7 cellular contexts compared by ENCODE assay signal in the genomic region with DNA sequence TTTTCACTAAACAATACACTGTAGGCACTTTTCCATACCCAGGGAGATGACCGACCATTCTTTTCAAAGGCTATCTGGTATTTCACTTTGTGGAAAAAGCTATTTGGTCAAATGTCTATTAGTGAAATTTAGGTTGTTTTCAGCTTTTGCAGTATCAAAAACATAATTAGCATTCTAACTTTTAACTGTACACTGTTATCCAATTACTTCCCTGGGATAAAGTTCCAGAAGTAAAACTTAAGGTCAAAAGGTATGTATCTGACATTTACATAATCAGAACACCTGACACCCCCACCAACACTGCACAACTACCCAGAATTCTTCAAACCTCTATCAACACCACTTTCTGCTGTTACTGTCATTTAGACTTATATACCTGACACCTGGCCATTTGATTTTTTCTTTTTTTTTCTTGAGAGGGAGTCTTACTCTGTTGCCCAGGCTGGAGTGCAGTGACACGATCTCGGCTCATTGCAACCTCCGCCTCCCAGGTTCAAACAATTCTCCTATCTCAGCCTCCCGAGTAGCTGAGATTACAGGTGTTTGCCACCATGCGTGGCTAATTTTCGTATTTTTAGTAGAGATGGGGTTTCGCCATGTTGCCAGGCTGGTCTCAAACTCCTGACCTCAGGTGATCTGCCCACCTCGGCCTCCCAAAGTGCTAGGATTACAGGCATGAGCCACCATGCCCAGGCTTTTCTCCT. TPM values are rescaled to one million over a fixed set of nuclear protein-coding genes. Genes with fewer than 3 reads are reported as not detected.
A peak's percentile ranks its signal among the peaks of the same experiment; 100 is the strongest.
DNase-seq lines count a peak whose midpoint lies in the region; ATAC-seq and TF ChIP-seq lines count a peak whose summit lies in the region.
"Not testable (repeated sequence)": the region's sequence is repeated elsewhere in the genome, so short reads cannot be mapped to it uniquely, and the experiment has no call there.

No MANE protein-coding gene starts in this region.

- not testable (repeated sequence) for H3K9me3 Mint-ChIP-seq in CD8-positive, alpha-beta T cell; T-helper 1 cell treated with Interleukin-12 subunit alpha and Interleukin-12 subunit beta and Interleukin-4 antibody, amounts not matched to agents 30 μg/mL and 1 μg/mL, for 36 hours; activated CD8-positive, alpha-beta T cell treated with anti-CD3 and anti-CD28 coated beads for 36 hours; activated naive CD4-positive, alpha-beta T cell treated with anti-CD3 and anti-CD28 coated beads, Interleukin-2, amount 10 ng/mL, durations not matched to agents 7 days and 5 days; mesothelial cell of epicardium

- not testable (repeated sequence) for ATAC-seq in CD8-positive, alpha-beta T cell; activated CD8-positive, alpha-beta T cell treated with anti-CD3 and anti-CD28 coated beads for 36 hours; psoas muscle

- H3K27ac Mint-ChIP-seq in CD8-positive, alpha-beta T cell, result not testable (repeated sequence)
- peak overlapping the region; percentile 29 for H3K27ac Mint-ChIP-seq in T-helper 1 cell treated with Interleukin-12 subunit alpha and Interleukin-12 subunit beta and Interleukin-4 antibody, amounts not matched to agents 30 μg/mL and 1 μg/mL, for 36 hours
- peak overlapping the region; percentile 65 for H3K27ac Mint-ChIP-seq in activated CD8-positive, alpha-beta T cell treated with anti-CD3 and anti-CD28 coated beads for 36 hours
- H3K27ac Mint-ChIP-seq in activated naive CD4-positive, alpha-beta T cell treated with anti-CD3 and anti-CD28 coated beads, Interleukin-2, amount 10 ng/mL, durations not matched to agents 7 days and 5 days, result peak overlapping the region; percentile 82
- peak overlapping the region; percentile 30 for H3K27ac Mint-ChIP-seq in mesothelial cell of epicardium

- CTCF ChIA-PET in CD8-positive, alpha-beta T cell (lab: Charles Lee), result interaction anchor here (0.6 to 1.0 kb wide), 3 partner anchors 11 to 640 kb away, joined by 3 read pairs; no protein-coding TSS in a partner anchor
- CTCF ChIA-PET in activated CD8-positive, alpha-beta T cell treated with anti-CD3 and anti-CD28 coated beads for 36 hours (lab: Charles Lee), result interaction anchor here (0.9 to 1.7 kb wide), 5 partner anchors 10 to 184 kb away, joined by 3 to 5 read pairs (median 3); a partner anchor contains a TSS
- CTCF ChIA-PET in activated naive CD4-positive, alpha-beta T cell treated with anti-CD3 and anti-CD28 coated beads, Interleukin-2, amount 10 ng/mL, durations not matched to agents 7 days and 5 days (lab: Charles Lee), result interaction anchor here (1.0 to 1.3 kb wide), 4 partner anchors 11 to 184 kb away, joined by 3 to 4 read pairs (median 4); no protein-coding TSS in a partner anchor

- H3K27ac ChIP-seq in CD8-positive, alpha-beta T cell (ENCODE audit: low read depth, low read length); psoas muscle: not testable (repeated sequence)

- H3K27me3 ChIP-seq in CD8-positive, alpha-beta T cell (ENCODE audit: insufficient read depth, low read length); psoas muscle (ENCODE audit: insufficient read depth in 3 of 3, low read length in 2 of 3): not testable (repeated sequence)

- H3K4me1 ChIP-seq in CD8-positive, alpha-beta T cell (ENCODE audit: insufficient read depth, low read length), result peaks cover 27% of the 10 kb centered on the region
- peaks cover 62% of the 10 kb centered on the region for H3K4me1 ChIP-seq in psoas muscle

- not testable (repeated sequence) for H3K9me3 ChIP-seq in CD8-positive, alpha-beta T cell (ENCODE audit: low read length); psoas muscle

- peaks cover 50% of the 10 kb centered on the region for H3K36me3 Mint-ChIP-seq in CD8-positive, alpha-beta T cell
- H3K36me3 Mint-ChIP-seq in T-helper 1 cell treated with Interleukin-12 subunit alpha and Interleukin-12 subunit beta and Interleukin-4 antibody, amounts not matched to agents 30 μg/mL and 1 μg/mL, for 36 hours (ENCODE audit: low read depth), result peaks cover 18% of the 10 kb centered on the region
- peaks cover 29% of the 10 kb centered on the region for H3K36me3 Mint-ChIP-seq in activated CD8-positive, alpha-beta T cell treated with anti-CD3 and anti-CD28 coated beads for 36 hours (ENCODE audit: low read depth)
- H3K36me3 Mint-ChIP-seq in activated naive CD4-positive, alpha-beta T cell treated with anti-CD3 and anti-CD28 coated beads, Interleukin-2, amount 10 ng/mL, durations not matched to agents 7 days and 5 days, result peaks cover 44% of the 10 kb centered on the region
- H3K36me3 Mint-ChIP-seq in mesothelial cell of epicardium, result not testable (repeated sequence)

- 84 to 90% (median 86%) methylated on average over 9 of the region's 9 CpGs for WGBS in psoas muscle, 3 donors

- intact Hi-C loops in CD8-positive, alpha-beta T cell (cut with DNase I, micrococcal nuclease), result loop anchor here in 1 of 2 experiments (10.0 kb wide), 1 partner anchor 151 kb away; a partner anchor contains a TSS
- intact Hi-C loops in activated CD8-positive, alpha-beta T cell treated with anti-CD3 and anti-CD28 coated beads for 36 hours (cut with micrococcal nuclease), result not testable (repeated sequence)
- intact Hi-C loops in psoas muscle (cut with DNase I), result loop anchor here (5.0 to 10.0 kb wide), 2 partner anchors 151 to 153 kb away; a partner anchor contains a TSS

- H3K4me3 ChIP-seq in CD8-positive, alpha-beta T cell (ENCODE audit: low read depth, low read length), result not testable (repeated sequence)
- peak overlapping the region; percentile 94 for H3K4me3 ChIP-seq in psoas muscle

- POLR2A ChIA-PET in CD8-positive, alpha-beta T cell (lab: Charles Lee), result interaction anchor here (2.1 to 3.0 kb wide), 2 partner anchors 13 to 33 kb away, joined by 5 to 16 read pairs; a partner anchor contains a TSS
- POLR2A ChIA-PET in activated CD8-positive, alpha-beta T cell treated with anti-CD3 and anti-CD28 coated beads for 36 hours (lab: Charles Lee), result interaction anchor here (0.8 to 8.9 kb wide), 6 partner anchors 8 to 34 kb away, joined by 4 to 109 read pairs (median 6); a partner anchor contains a TSS

- peak overlapping the region; percentile 5 for H3K4me3 Mint-ChIP-seq in CD8-positive, alpha-beta T cell
- H3K4me3 Mint-ChIP-seq in T-helper 1 cell treated with Interleukin-12 subunit alpha and Interleukin-12 subunit beta and Interleukin-4 antibody, amounts not matched to agents 30 μg/mL and 1 μg/mL, for 36 hours, result peak overlapping the region; percentile 14
- H3K4me3 Mint-ChIP-seq in activated CD8-positive, alpha-beta T cell treated with anti-CD3 and anti-CD28 coated beads for 36 hours, result peak overlapping the region; percentile 21
- H3K4me3 Mint-ChIP-seq in activated naive CD4-positive, alpha-beta T cell treated with anti-CD3 and anti-CD28 coated beads, Interleukin-2, amount 10 ng/mL, durations not matched to agents 7 days and 5 days, result peak overlapping the region; percentile 29
- peak overlapping the region; percentile 46 for H3K4me3 Mint-ChIP-seq in mesothelial cell of epicardium

- not testable (repeated sequence) for H3K27me3 Mint-ChIP-seq in CD8-positive, alpha-beta T cell (ENCODE audit: low read depth); T-helper 1 cell treated with Interleukin-12 subunit alpha and Interleukin-12 subunit beta and Interleukin-4 antibody, amounts not matched to agents 30 μg/mL and 1 μg/mL, for 36 hours (ENCODE audit: low read depth); activated CD8-positive, alpha-beta T cell treated with anti-CD3 and anti-CD28 coated beads for 36 hours; activated naive CD4-positive, alpha-beta T cell treated with anti-CD3 and anti-CD28 coated beads, Interleukin-2, amount 10 ng/mL, durations not matched to agents 7 days and 5 days; mesothelial cell of epicardium (ENCODE audit: low read depth)

- H3K4me1 Mint-ChIP-seq in CD8-positive, alpha-beta T cell (ENCODE audit: low read depth), result peaks cover 45% of the 10 kb centered on the region
- H3K4me1 Mint-ChIP-seq in T-helper 1 cell treated with Interleukin-12 subunit alpha and Interleukin-12 subunit beta and Interleukin-4 antibody, amounts not matched to agents 30 μg/mL and 1 μg/mL, for 36 hours (ENCODE audit: low read depth), result peaks cover 33% of the 10 kb centered on the region
- H3K4me1 Mint-ChIP-seq in activated CD8-positive, alpha-beta T cell treated with anti-CD3 and anti-CD28 coated beads for 36 hours (ENCODE audit: low read depth), result peaks cover 39% of the 10 kb centered on the region
- peaks cover 49% of the 10 kb centered on the region for H3K4me1 Mint-ChIP-seq in activated naive CD4-positive, alpha-beta T cell treated with anti-CD3 and anti-CD28 coated beads, Interleukin-2, amount 10 ng/mL, durations not matched to agents 7 days and 5 days
- peaks cover 25% of the 10 kb centered on the region for H3K4me1 Mint-ChIP-seq in mesothelial cell of epicardium

- not testable (repeated sequence) for H3K36me3 ChIP-seq in CD8-positive, alpha-beta T cell (ENCODE audit: insufficient read depth, low read length)
- peaks cover 0 to 35% of the 10 kb centered on the region in 2 donors for H3K36me3 ChIP-seq in psoas muscle (ENCODE audit: insufficient read depth in 1 of 2, low read depth in 1 of 2)

- not testable (repeated sequence) for DNase-seq in CD8-positive, alpha-beta T cell; activated CD8-positive, alpha-beta T cell treated with anti-CD3 and anti-CD28 coated beads for 36 hours; activated naive CD4-positive, alpha-beta T cell treated with anti-CD3 and anti-CD28 coated beads, Interleukin-2, amount 10 ng/mL, durations not matched to agents 7 days and 5 days; mesothelial cell of epicardium (ENCODE audit: low spot score in 2 of 2, unreplicated experiment in 2 of 2); psoas muscle
- DNase-seq in dermis blood vessel endothelial cell, result peak; percentile 20

- not testable (repeated sequence) for TF ChIP-seq CTCF in CD8-positive, alpha-beta T cell (IDR thresholded peaks at IDR 0.05); activated CD8-positive, alpha-beta T cell treated with anti-CD3 and anti-CD28 coated beads for 36 hours (IDR thresholded peaks at IDR 0.05); mesothelial cell of epicardium (IDR thresholded peaks at IDR 0.05; ENCODE audit: unreplicated experiment); psoas muscle (IDR thresholded peaks at IDR 0.05)

RNA-seq across cellular contexts. Expression of a gene that starts 2.1 kb away (rescaled TPM):
- 10 to 100 TPM; 31.0 to 34.1 TPM for total RNA-seq in CD8-positive, alpha-beta T cell
- total RNA-seq in activated CD8-positive, alpha-beta T cell treated with anti-CD3 and anti-CD28 coated beads for 36 hours, result 10 to 100 TPM; 26.9 to 29.8 TPM
- total RNA-seq in dermis blood vessel endothelial cell (24.2 and 27.1 TPM in 2 replicates), mesothelial cell of epicardium (33.4 to 36.8 TPM (median 34.0 TPM) in 3 replicates), psoas muscle (100 to 1,000 TPM in 1 of 4 donors, 10 to 100 TPM in 3; 84.3 to 101 (median 92.3) TPM)
- polyA plus RNA-seq in psoas muscle, result 100 to 1,000 TPM in 1 of 3 donors, 10 to 100 TPM in 2; 60.9 to 104 (median 66.7) TPM

RNA-seq across cellular contexts. Expression of a gene that starts 13.1 kb away (rescaled TPM):
- 10 to 100 TPM in 1 of 2 experiments, 1 to 10 TPM in 1; 9.9 to 10.5 TPM for total RNA-seq in CD8-positive, alpha-beta T cell
- total RNA-seq in activated CD8-positive, alpha-beta T cell treated with anti-CD3 and anti-CD28 coated beads for 36 hours, result 10 to 100 TPM; 39.8 to 40.9 TPM
- 29.4 and 31.4 TPM in 2 replicates for total RNA-seq in dermis blood vessel endothelial cell
- total RNA-seq in mesothelial cell of epicardium, result 17.9 to 21.9 TPM (median 19.1 TPM) in 3 replicates
- total RNA-seq in psoas muscle, result 10 to 100 TPM; 53.7 to 70.5 (median 58.2) TPM
- polyA plus RNA-seq in psoas muscle, result 10 to 100 TPM; 45.8 to 78.6 (median 62.3) TPM

RNA-seq across cellular contexts. Expression of a gene that starts 13.9 kb away (rescaled TPM):
- total RNA-seq in CD8-positive, alpha-beta T cell, result 10 to 100 TPM; 16.1 to 16.7 TPM
- 10 to 100 TPM; 29.7 to 30.5 TPM for total RNA-seq in activated CD8-positive, alpha-beta T cell treated with anti-CD3 and anti-CD28 coated beads for 36 hours
- total RNA-seq in dermis blood vessel endothelial cell (20.4 and 34.4 TPM in 2 replicates), mesothelial cell of epicardium (34.6 to 38.2 TPM (median 34.9 TPM) in 3 replicates), psoas muscle (10 to 100 TPM; 12.3 to 32.7 (median 18.8) TPM)
- 10 to 100 TPM; 13.3 to 18.9 (median 14.4) TPM for polyA plus RNA-seq in psoas muscle

RNA-seq across cellular contexts. Expression of a gene that starts 33.6 kb away (rescaled TPM):
- total RNA-seq in CD8-positive, alpha-beta T cell, result 10 to 100 TPM; 67.8 to 70.8 TPM
- total RNA-seq in activated CD8-positive, alpha-beta T cell treated with anti-CD3 and anti-CD28 coated beads for 36 hours, result 10 to 100 TPM; 65.0 to 78.0 TPM
- total RNA-seq in dermis blood vessel endothelial cell (105 and 147 TPM in 2 replicates), mesothelial cell of epicardium (38.8 to 45.0 TPM (median 43.2 TPM) in 3 replicates), psoas muscle (10 to 100 TPM; 44.3 to 97.4 (median 58.4) TPM)
- 100 to 1,000 TPM in 2 of 3 donors, 10 to 100 TPM in 1; 79.6 to 226 (median 124) TPM for polyA plus RNA-seq in psoas muscle

RNA-seq across cellular contexts. Expression of a gene that starts 34.3 kb away (rescaled TPM):
- 1 to 10 TPM; 1.8 to 2.3 TPM for total RNA-seq in CD8-positive, alpha-beta T cell
- 100 to 1,000 TPM; 109 to 111 TPM for total RNA-seq in activated CD8-positive, alpha-beta T cell treated with anti-CD3 and anti-CD28 coated beads for 36 hours
- 12.4 and 35.3 TPM in 2 replicates for total RNA-seq in dermis blood vessel endothelial cell
- 12.2 to 15.3 TPM (median 12.5 TPM) in 3 replicates for total RNA-seq in mesothelial cell of epicardium
- total RNA-seq in psoas muscle, result under 1 TPM in 2 of 4 donors, not detected in 2; 0.50 to 0.71 TPM
- under 1 TPM; 0.30 to 0.77 (median 0.73) TPM for polyA plus RNA-seq in psoas muscle
